2 cellular contexts compared by ENCODE assay signal in genomic region chr14:36513012-36513420, GRCh38.
TF ChIP-seq lines count a peak whose summit lies in the region.

No MANE protein-coding gene starts in this region.

TF ChIP-seq in SK-N-SH, 30 proteins besides CTCF, POLR2A, EP300 and RAD21 (continued from another document):
- TF ChIP-seq REST (IDR thresholded peaks at IDR 0.05; ENCODE audit: low read depth, low read length) = no peak
- TF ChIP-seq RXRA (IDR thresholded peaks at IDR 0.05; ENCODE audit: borderline replicate concordance, low read depth) = no peak
- no peak for TF ChIP-seq MXI1 (IDR thresholded peaks at IDR 0.05; ENCODE audit: low read depth, low read length)
- TF ChIP-seq USF2 (IDR thresholded peaks at IDR 0.05; ENCODE audit: borderline replicate concordance, low read depth, low read length) = no peak
- TF ChIP-seq FOXM1 (IDR thresholded peaks at IDR 0.05; ENCODE audit: low read depth) = no peak
- no peak for TF ChIP-seq GABPA (IDR thresholded peaks at IDR 0.05; ENCODE audit: low read depth)
- no peak for TF ChIP-seq FOSL2 (IDR thresholded peaks at IDR 0.05; ENCODE audit: borderline replicate concordance, low read depth)
- TF ChIP-seq, protein P1, sequence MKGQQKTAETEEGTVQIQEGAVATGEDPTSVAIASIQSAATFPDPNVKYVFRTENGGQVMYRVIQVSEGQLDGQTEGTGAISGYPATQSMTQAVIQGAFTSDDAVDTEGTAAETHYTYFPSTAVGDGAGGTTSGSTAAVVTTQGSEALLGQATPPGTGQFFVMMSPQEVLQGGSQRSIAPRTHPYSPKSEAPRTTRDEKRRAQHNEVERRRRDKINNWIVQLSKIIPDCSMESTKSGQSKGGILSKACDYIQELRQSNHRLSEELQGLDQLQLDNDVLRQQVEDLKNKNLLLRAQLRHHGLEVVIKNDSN (IDR thresholded peaks at IDR 0.05; ENCODE audit: borderline replicate concordance, low read depth) = no peak
- TF ChIP-seq TEAD4 (IDR thresholded peaks at IDR 0.05; ENCODE audit: borderline replicate concordance, insufficient read depth) = no peak

TF ChIP-seq in SK-N-SH treated with all-trans-retinoic acid at 6 μM for 48 hours, 23 proteins besides CTCF, POLR2A, EP300 and RAD21 (continued from another document):
- TF ChIP-seq CSRNP3 (CRISPR knock-in tag; IDR thresholded peaks at IDR 0.05) (no peak), CSDC2 (CRISPR knock-in tag; IDR thresholded peaks at IDR 0.05) (no peak), ZFP30 (CRISPR knock-in tag; IDR thresholded peaks at IDR 0.05) (no peak), SNAI2 (CRISPR knock-in tag; IDR thresholded peaks at IDR 0.05) (no peak), ZFP3 (CRISPR knock-in tag; IDR thresholded peaks at IDR 0.05) (no peak), ISL1 (CRISPR knock-in tag; IDR thresholded peaks at IDR 0.05) (no peak), PPARA (CRISPR knock-in tag; IDR thresholded peaks at IDR 0.05; ENCODE audit: borderline replicate concordance) (no peak), ESRRG (CRISPR knock-in tag; IDR thresholded peaks at IDR 0.05) (no peak), ZNF8 (CRISPR knock-in tag; IDR thresholded peaks at IDR 0.05) (no peak), ZC3H10 (CRISPR knock-in tag; IDR thresholded peaks at IDR 0.05) (no peak)
- TF ChIP-seq, protein P2, sequence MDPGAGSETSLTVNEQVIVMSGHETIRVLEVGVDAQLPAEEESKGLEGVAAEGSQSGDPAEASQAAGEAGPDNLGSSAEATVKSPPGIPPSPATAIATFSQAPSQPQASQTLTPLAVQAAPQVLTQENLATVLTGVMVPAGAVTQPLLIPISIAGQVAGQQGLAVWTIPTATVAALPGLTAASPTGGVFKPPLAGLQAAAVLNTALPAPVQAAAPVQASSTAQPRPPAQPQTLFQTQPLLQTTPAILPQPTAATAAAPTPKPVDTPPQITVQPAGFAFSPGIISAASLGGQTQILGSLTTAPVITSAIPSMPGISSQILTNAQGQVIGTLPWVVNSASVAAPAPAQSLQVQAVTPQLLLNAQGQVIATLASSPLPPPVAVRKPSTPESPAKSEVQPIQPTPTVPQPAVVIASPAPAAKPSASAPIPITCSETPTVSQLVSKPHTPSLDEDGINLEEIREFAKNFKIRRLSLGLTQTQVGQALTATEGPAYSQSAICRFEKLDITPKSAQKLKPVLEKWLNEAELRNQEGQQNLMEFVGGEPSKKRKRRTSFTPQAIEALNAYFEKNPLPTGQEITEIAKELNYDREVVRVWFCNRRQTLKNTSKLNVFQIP (CRISPR knock-in tag; IDR thresholded peaks at IDR 0.05; ENCODE audit: borderline replicate concordance, low read depth) = no peak
- TF ChIP-seq, protein P3, sequence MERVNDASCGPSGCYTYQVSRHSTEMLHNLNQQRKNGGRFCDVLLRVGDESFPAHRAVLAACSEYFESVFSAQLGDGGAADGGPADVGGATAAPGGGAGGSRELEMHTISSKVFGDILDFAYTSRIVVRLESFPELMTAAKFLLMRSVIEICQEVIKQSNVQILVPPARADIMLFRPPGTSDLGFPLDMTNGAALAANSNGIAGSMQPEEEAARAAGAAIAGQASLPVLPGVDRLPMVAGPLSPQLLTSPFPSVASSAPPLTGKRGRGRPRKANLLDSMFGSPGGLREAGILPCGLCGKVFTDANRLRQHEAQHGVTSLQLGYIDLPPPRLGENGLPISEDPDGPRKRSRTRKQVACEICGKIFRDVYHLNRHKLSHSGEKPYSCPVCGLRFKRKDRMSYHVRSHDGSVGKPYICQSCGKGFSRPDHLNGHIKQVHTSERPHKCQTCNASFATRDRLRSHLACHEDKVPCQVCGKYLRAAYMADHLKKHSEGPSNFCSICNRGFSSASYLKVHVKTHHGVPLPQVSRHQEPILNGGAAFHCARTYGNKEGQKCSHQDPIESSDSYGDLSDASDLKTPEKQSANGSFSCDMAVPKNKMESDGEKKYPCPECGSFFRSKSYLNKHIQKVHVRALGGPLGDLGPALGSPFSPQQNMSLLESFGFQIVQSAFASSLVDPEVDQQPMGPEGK (CRISPR knock-in tag; IDR thresholded peaks at IDR 0.05; ENCODE audit: borderline replicate concordance) = no peak
TF ChIP-seq in SK-N-SH treated with all-trans-retinoic acid at 6 μM for 48 hours: peak in this region for 0.
